ENCODE assay signal across 8 cellular contexts in genomic region chr2:84458436-84459027, GRCh38. TPM values are rescaled to one million over a fixed set of nuclear protein-coding genes. Genes with fewer than 3 reads are reported as not detected.
DNase-seq lines count a peak whose midpoint lies in the region; ATAC-seq and TF ChIP-seq lines count a peak whose summit lies in the region.

No MANE protein-coding gene starts in this region.

- ATAC-seq in GM21723 (IDR thresholded peaks at IDR 0.05; ENCODE audit: unreplicated experiment) = peak; percentile 44
- ATAC-seq in left ventricle myocardium superior = peak; percentile 62

- peak overlapping the region; percentile 91 for H3K9ac ChIP-seq in Karpas-422 (ENCODE audit: low read length)

- peaks cover 48% of the 10 kb centered on the region for H3K4me1 Mint-ChIP-seq in activated naive CD4-positive, alpha-beta T cell treated with anti-CD3 and anti-CD28 coated beads, Interleukin-2, amount 50 U/mL, for 24 hours

- H2AFZ ChIP-seq in Karpas-422 (ENCODE audit: low read length) = peak overlapping the region; percentile 94

- no peaks in the 10 kb centered on the region for H3K9me3 Mint-ChIP-seq in activated naive CD4-positive, alpha-beta T cell treated with anti-CD3 and anti-CD28 coated beads, Interleukin-2, amount 50 U/mL, for 24 hours

- no peaks in the 10 kb centered on the region for H3K36me3 ChIP-seq in Karpas-422 (ENCODE audit: insufficient read depth, low read length)

- no peaks in the 10 kb centered on the region for H4K20me1 ChIP-seq in Karpas-422 (ENCODE audit: insufficient read depth, low read depth, low read length)

- H3K9me2 ChIP-seq in Karpas-422 (replicated peaks; ENCODE audit: insufficient read depth, low read length) = no peaks in the 10 kb centered on the region

- H3K36me3 Mint-ChIP-seq in activated naive CD4-positive, alpha-beta T cell treated with anti-CD3 and anti-CD28 coated beads, Interleukin-2, amount 50 U/mL, for 24 hours = no peaks in the 10 kb centered on the region

- H3K27ac Mint-ChIP-seq in activated naive CD4-positive, alpha-beta T cell treated with anti-CD3 and anti-CD28 coated beads, Interleukin-2, amount 50 U/mL, for 24 hours = peak overlapping the region; percentile 92

- H3K4me3 ChIP-seq in Karpas-422 (ENCODE audit: low read length) (peak overlapping the region; percentile 84), retinal pigment epithelial cell (ENCODE audit: low read length) (peak overlapping the region; percentile 86)

- TF ChIP-seq CTCF in GM10266 (IDR thresholded peaks at IDR 0.05; ENCODE audit: control insufficient read depth, insufficient read depth, low read depth, missing control alignments) (no peak), retinal pigment epithelial cell (conservative IDR thresholded peaks at IDR 0.05; ENCODE audit: low read depth, low read length) (no peak)

- no peaks in the 10 kb centered on the region for H3K27me3 ChIP-seq in Karpas-422 (ENCODE audit: low read length)

- DNase-seq in GM10266 (ENCODE audit: extremely low spot score) = peak; percentile 13
- peak; percentile 73 for DNase-seq in Karpas-422
- no peak for DNase-seq in left ventricle myocardium superior
- no peak for DNase-seq in retinal pigment epithelial cell (ENCODE audit: low read depth)
- DNase-seq in medulla oblongata (ENCODE audit: extremely low spot score) = no peak
- DNase-seq in middle frontal gyrus (ENCODE audit: extremely low spot score, low spot score) = no peak

- peak overlapping the region; percentile 89 for H3K4me2 ChIP-seq in Karpas-422 (ENCODE audit: low read depth, low read length, poor library complexity, severe bottlenecking)

- H3K4me1 ChIP-seq in Karpas-422 (ENCODE audit: low read length) = peaks cover 24% of the 10 kb centered on the region

- intact Hi-C loops in left ventricle myocardium superior (cut with micrococcal nuclease) = no loop called here

- H3K27ac ChIP-seq in Karpas-422 (ENCODE audit: low read length) = no peak overlapping the region

- peak overlapping the region; percentile 92 for H3K4me3 Mint-ChIP-seq in activated naive CD4-positive, alpha-beta T cell treated with anti-CD3 and anti-CD28 coated beads, Interleukin-2, amount 50 U/mL, for 24 hours

- no peaks in the 10 kb centered on the region for H3K9me3 ChIP-seq in Karpas-422 (ENCODE audit: low read length)

- H3K27me3 Mint-ChIP-seq in activated naive CD4-positive, alpha-beta T cell treated with anti-CD3 and anti-CD28 coated beads, Interleukin-2, amount 50 U/mL, for 24 hours = no peaks in the 10 kb centered on the region

- peaks cover 52% of the 10 kb centered on the region for H3K79me2 ChIP-seq in Karpas-422 (ENCODE audit: low read length)

RNA-seq across cellular contexts. Expression of gene SUCLG1, which starts 0.5 kb away (rescaled TPM):
- 112 and 148 TPM in 2 replicates for total RNA-seq in Karpas-422 (2014; rRNA removed; shearing (Covaris generic); ENCODE audit: low replicate concordance)
- total RNA-seq in left ventricle myocardium superior = 308 TPM

RNA-seq across cellular contexts. Expression of gene DNAH6, which starts 57.8 kb away (rescaled TPM):
- under 0.01 and 0.15 TPM in 2 replicates for total RNA-seq in Karpas-422 (2014; rRNA removed; shearing (Covaris generic); ENCODE audit: low replicate concordance)
- 0.22 TPM for total RNA-seq in left ventricle myocardium superior

Comparison
In these comparisons a context has a peak if more than half of its experiments do, and no peak if none do; other contexts are left out.
1. DNase-seq: peak in GM10266 (single experiment) and Karpas-422 (single experiment); none in left ventricle myocardium superior (single experiment), retinal pigment epithelial cell (single experiment), medulla oblongata (single experiment) and middle frontal gyrus (single experiment).